ENCODE assay signal across 29 cellular contexts in genomic region chr3:43613980-43614379, GRCh38.
"Had no signal": no experiment of that assay in that cellular context is flagged by ENCODE, and none has a peak within 500 bp of the region (broad histone marks: within the 10 kb centered on the region; RNA-seq: fewer than 3 reads in every experiment).

No MANE protein-coding gene starts in this region.

- DNase-seq: activated CD4-positive, alpha-beta memory T cell treated with anti-CD3 and anti-CD28 coated beads for 36 hours; activated CD4-positive, alpha-beta T cell treated with anti-CD3 and anti-CD28 coated beads for 36 hours; activated CD4-positive, CD25-positive, alpha-beta regulatory T cell; activated CD4-positive, CD25-positive, alpha-beta regulatory T cell treated with anti-CD3 and anti-CD28 coated beads, Interleukin-2, amount 50 U/mL, for 72 hours; activated CD8-positive, alpha-beta memory T cell treated with anti-CD3 and anti-CD28 coated beads, Interleukin-2, amount 10 ng/mL, durations not matched to agents 7 days and 5 days; activated CD8-positive, alpha-beta memory T cell treated with anti-CD3 and anti-CD28 coated beads, Interleukin-2, amount 50 U/mL, for 4 hours; activated CD8-positive, alpha-beta T cell treated with anti-CD3 and anti-CD28 coated beads, Interleukin-2, amount 10 ng/mL, durations not matched to agents 7 days and 5 days; activated effector memory CD4-positive, alpha-beta T cell treated with anti-CD3 and anti-CD28 coated beads, Interleukin-2, amount 50 U/mL, for 16 hours; activated naive CD4-positive, alpha-beta T cell treated with anti-CD3 and anti-CD28 coated beads for 36 hours; activated naive CD8-positive, alpha-beta T cell treated with anti-CD3 and anti-CD28 coated beads for 36 hours; activated naive CD8-positive, alpha-beta T cell treated with anti-CD3 and anti-CD28 coated beads, Interleukin-2, amount 50 U/mL, for 24 hours; activated T-cell treated with anti-CD3 and anti-CD28 coated beads, Interleukin-2, amount 50 U/mL, for 1 hour; activated T-cell treated with anti-CD3 and anti-CD28 coated beads, Interleukin-2, amount 50 U/mL, for 48 hours; adrenal gland; amygdala; aorta; central memory CD4-positive, alpha-beta T cell; cerebellar nuclear complex; dorsolateral prefrontal cortex; effector CD4-positive, alpha-beta T cell; effector memory CD8-positive, alpha-beta T cell; erythroblast; foreskin keratinocyte; gastrocnemius medialis; T-helper 2 cell had no signal

- H3K27me3 ChIP-seq: adrenal gland, breast epithelium, cardiac muscle cell, dorsolateral prefrontal cortex, esophagus muscularis mucosa, foreskin keratinocyte, gastrocnemius medialis had no signal

- ATAC-seq: activated CD4-positive, alpha-beta T cell treated with anti-CD3 and anti-CD28 coated beads for 36 hours; activated CD8-positive, alpha-beta memory T cell treated with anti-CD3 and anti-CD28 coated beads, Interleukin-2, amount 10 ng/mL, durations not matched to agents 7 days and 5 days; activated CD8-positive, alpha-beta T cell treated with anti-CD3 and anti-CD28 coated beads, Interleukin-2, amount 10 ng/mL, durations not matched to agents 7 days and 5 days; activated naive CD8-positive, alpha-beta T cell treated with anti-CD3 and anti-CD28 coated beads, Interleukin-2, amount 50 U/mL, for 24 hours; effector memory CD8-positive, alpha-beta T cell; foreskin keratinocyte; gastrocnemius medialis had no signal

- H3K4me1 ChIP-seq: adrenal gland, breast epithelium, esophagus muscularis mucosa had no signal

- H3K27ac ChIP-seq: adrenal gland, breast epithelium, cardiac muscle cell, coronary artery, dorsolateral prefrontal cortex, esophagus muscularis mucosa, foreskin keratinocyte, gastrocnemius medialis had no signal

- H3K9me3 ChIP-seq: adrenal gland, breast epithelium, esophagus muscularis mucosa, gastrocnemius medialis had no signal

- H3K4me3 ChIP-seq: adrenal gland, breast epithelium, cardiac muscle cell, coronary artery, dorsolateral prefrontal cortex, esophagus muscularis mucosa, gastrocnemius medialis had no signal

- H3K36me3 ChIP-seq: adrenal gland, breast epithelium, cardiac muscle cell, esophagus muscularis mucosa, gastrocnemius medialis had no signal
